Comparison of ENCODE assay signal across 19 cellular contexts in genomic region chr12:132174015-132174660, GRCh38.
"Had no signal": no experiment of that assay in that cellular context is flagged by ENCODE, and none has a peak within 500 bp of the region (broad histone marks: within the 10 kb centered on the region; RNA-seq: fewer than 3 reads in every experiment).

No MANE protein-coding gene starts in this region.

- DNase-seq: activated T-cell treated with anti-CD3 and anti-CD28 coated beads, Interleukin-2, amount 50 U/mL, for 1 hour; dermis blood vessel endothelial cell; islet precursor cell; nephron progenitor cell; stimulated activated CD4-positive, alpha-beta T cell treated with anti-CD3 and anti-CD28 coated beads, Interleukin-12 subunit alpha, Interleukin-12 subunit beta, amount 100 ng/mL, for 4 hours; stimulated activated CD4-positive, alpha-beta T cell treated with anti-CD3 and anti-CD28 coated beads, Interleukin-2, amount 100 ng/mL, for 24 hours; SW 1271; T-helper 9 cell; testis had no signal

- H3K9me3 Mint-ChIP-seq: memory B cell, nephron progenitor cell had no signal

- H3K27ac Mint-ChIP-seq: memory B cell, nephron progenitor cell had no signal

- H3K27me3 ChIP-seq: ascending aorta, testis had no signal

- ATAC-seq: gastroesophageal sphincter, left lung had no signal

- H3K4me3 ChIP-seq: ascending aorta, breast epithelium, gastroesophageal sphincter, hepatocyte, left lung, prostate gland, SJSA1, stomach, testis, upper lobe of left lung had no signal

- H3K4me3 Mint-ChIP-seq: nephron progenitor cell had no signal

- H3K9me3 ChIP-seq: ascending aorta, breast epithelium, gastroesophageal sphincter, left lung, prostate gland, SJSA1, stomach, testis, upper lobe of left lung had no signal

- H3K4me1 ChIP-seq: ascending aorta, breast epithelium, gastroesophageal sphincter, SJSA1, testis had no signal

- H3K36me3 Mint-ChIP-seq: memory B cell had no signal

- H3K36me3 ChIP-seq: ascending aorta, breast epithelium, gastroesophageal sphincter, left lung, prostate gland, SJSA1, stomach, upper lobe of left lung had no signal

- H3K27ac ChIP-seq: ascending aorta, breast epithelium, gastroesophageal sphincter, hepatocyte, left lung, prostate gland, SJSA1, stomach, testis, upper lobe of left lung had no signal
